ENCODE assay signal across 20 cellular contexts in the genomic region with DNA sequence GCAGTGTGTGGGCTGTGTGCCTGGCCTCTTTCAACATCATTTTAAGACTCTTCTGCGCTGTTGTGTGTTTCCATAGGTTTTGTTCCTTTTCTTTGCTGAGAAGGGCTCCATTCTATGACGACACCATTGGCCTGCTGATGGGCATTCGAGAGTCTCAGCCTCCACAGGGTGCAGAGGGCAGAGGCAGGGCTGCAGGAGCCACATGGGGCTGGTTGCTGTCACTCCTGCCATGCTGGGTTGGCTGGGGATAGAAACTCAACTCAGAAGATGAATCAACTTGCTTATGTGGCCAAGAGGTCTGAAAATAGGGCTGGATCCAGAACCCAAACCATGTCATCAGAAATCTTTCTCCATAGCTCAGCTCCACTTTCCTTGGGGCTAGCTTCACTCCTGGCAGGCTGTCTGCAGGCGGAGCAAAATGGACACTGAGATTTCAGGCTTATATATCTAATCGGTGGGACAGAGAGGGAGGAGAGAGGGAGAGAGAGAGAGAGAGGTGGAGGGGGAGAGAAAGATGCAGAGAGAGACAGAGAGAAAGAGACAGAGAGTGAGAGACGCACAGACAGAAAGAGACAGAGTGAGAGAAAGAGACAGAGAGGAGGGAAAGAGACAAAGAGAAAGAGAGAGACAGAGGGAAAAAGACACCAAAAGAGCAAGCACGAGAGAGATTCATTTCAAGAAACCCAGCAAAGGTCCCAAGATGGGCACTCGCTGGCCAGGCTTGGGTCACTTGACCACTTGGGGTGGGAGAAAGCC.
A peak's percentile ranks its signal among the peaks of the same experiment; 100 is the strongest.
DNase-seq lines count a peak whose midpoint lies in the region; ATAC-seq, FAIRE-seq and TF ChIP-seq lines count a peak whose summit lies in the region.
"Had no signal": no experiment of that assay in that cellular context is flagged by ENCODE, and none has a peak within 500 bp of the region (broad histone marks: within the 10 kb centered on the region; RNA-seq: fewer than 3 reads in every experiment).

No MANE protein-coding gene starts in this region.

- CTCF ChIA-PET in HEK293 (lab: Yijun Ruan, JAX): no interaction called here

- peaks cover 16% of the 10 kb centered on the region for H3K27me3 Mint-ChIP-seq in glutamatergic neuron (ENCODE audit: unreplicated experiment)

- peaks cover 6% of the 10 kb centered on the region for H3K36me3 Mint-ChIP-seq in glutamatergic neuron (ENCODE audit: unreplicated experiment)

- H3K9me3 ChIP-seq in HEK293 (ENCODE audit: control insufficient read depth, insufficient read depth, low read depth, low read length): no peaks in the 10 kb centered on the region
- H3K9me3 ChIP-seq in gastrocnemius medialis: no peaks in the 10 kb centered on the region
- H3K9me3 ChIP-seq in kidney (ENCODE audit: control insufficient read depth in 1 of 2, low read length in 2 of 2): no peaks in the 10 kb centered on the region
- H3K9me3 ChIP-seq: A549, Caco-2 had no signal

- H3K9me3 Mint-ChIP-seq in glutamatergic neuron (ENCODE audit: unreplicated experiment): peaks cover 14% of the 10 kb centered on the region
- H3K9me3 Mint-ChIP-seq: HFFc6 had no signal

- FAIRE-seq in HTR-8/SVneo (lab: Jason Lieb, UNC): peak; percentile 46
- FAIRE-seq in kidney (lab: Jason Lieb, UNC): no peak
- FAIRE-seq: A549, D721Med, G401.6, GM12891, GM19239, H54 had no signal

- ATAC-seq in gastrocnemius medialis: peak; percentile 49 to 69
- no peak for ATAC-seq in HG02798 (IDR thresholded peaks at IDR 0.05; ENCODE audit: poor library complexity, unreplicated experiment)
- ATAC-seq in GM21786 (IDR thresholded peaks at IDR 0.05; ENCODE audit: unreplicated experiment): no peak
- ATAC-seq: A549, GM23338 had no signal

- no peak overlapping the region for H3K27ac Mint-ChIP-seq in glutamatergic neuron (ENCODE audit: unreplicated experiment)
- H3K27ac Mint-ChIP-seq: CD4-positive, alpha-beta T cell; GM23338; HFFc6 had no signal

- no peak for TF ChIP-seq POLR2A in gastrocnemius medialis (IDR thresholded peaks at IDR 0.05)

- H3K4me3 Mint-ChIP-seq in glutamatergic neuron (ENCODE audit: unreplicated experiment): peak overlapping the region; percentile 3
- H3K4me3 Mint-ChIP-seq: CD4-positive, alpha-beta T cell; GM23338; HFFc6 had no signal

- H3K27me3 ChIP-seq in gastrocnemius medialis: no peaks in the 10 kb centered on the region

- H3K4me1 Mint-ChIP-seq in glutamatergic neuron (ENCODE audit: low read depth, unreplicated experiment): peaks cover 9% of the 10 kb centered on the region

- DNase-seq in HTR-8/SVneo (ENCODE audit: insufficient read length, low spot score) (no peak), glutamatergic neuron (no peak), gastrocnemius medialis (no peak), kidney (no peak)
- DNase-seq: AML-193; Caco-2; CD4-positive, alpha-beta T cell; HCEC 1CT; HFFc6 had no signal

- no peak overlapping the region for H3K27ac ChIP-seq in HEK293 (ENCODE audit: extremely low read depth, low read depth, low read length)
- H3K27ac ChIP-seq in gastrocnemius medialis: peak overlapping the region; percentile 15 to 98 (median 37)
- H3K27ac ChIP-seq in kidney (ENCODE audit: low read depth in 2 of 2, low read length in 2 of 2): no peak overlapping the region
- H3K27ac ChIP-seq: A549, C4-2B had no signal

- H3K4me3 ChIP-seq in HEK293 (ENCODE audit: low read depth, low read length) (no peak overlapping the region), gastrocnemius medialis (no peak overlapping the region), kidney (ENCODE audit: low read length in 2 of 2) (no peak overlapping the region)
- H3K4me3 ChIP-seq: A549, GM23338 had no signal

- TF ChIP-seq CTCF in HEK293 (tag by site-specific recombination; IDR thresholded peaks at IDR 0.05): no peak
- no peak for TF ChIP-seq CTCF in glutamatergic neuron (IDR thresholded peaks at IDR 0.05; ENCODE audit: partially characterized antibody, unreplicated experiment)
- TF ChIP-seq CTCF in gastrocnemius medialis (IDR thresholded peaks at IDR 0.05 in 4 of 5, conservative IDR thresholded peaks at IDR 0.05 in 1 of 5): no peak
- TF ChIP-seq CTCF in kidney (IDR thresholded peaks at IDR 0.05; ENCODE audit: borderline replicate concordance, extremely low read depth, insufficient read depth): no peak

- H3K4me1 ChIP-seq in HEK293 (ENCODE audit: control insufficient read depth, insufficient read depth, low read length) (no peaks in the 10 kb centered on the region), gastrocnemius medialis (no peaks in the 10 kb centered on the region), kidney (ENCODE audit: control insufficient read depth in 1 of 2, insufficient read depth in 1 of 2, low read depth in 1 of 2, low read length in 2 of 2) (no peaks in the 10 kb centered on the region)
- H3K4me1 ChIP-seq: A549, Caco-2 had no signal

- in situ Hi-C loops in gastrocnemius medialis (cut with MboI; ENCODE audit: low sequenced_read_pairs in 4 of 4): loop anchor here in 1 of 4 donors (10.0 kb wide), 1 partner anchor 69 kb away; no protein-coding TSS in a partner anchor

- POLR2A ChIA-PET in HEK293 (lab: Yijun Ruan, JAX): no interaction called here

- intact Hi-C loops in gastrocnemius medialis (cut with DNase I; ENCODE audit: low total_unique reads) (no loop called here), kidney (cut with DNase I) (no loop called here)

- no peak overlapping the region for H3K9ac ChIP-seq in kidney (ENCODE audit: low read length in 2 of 2)

- H3K36me3 ChIP-seq in HEK293 (ENCODE audit: control insufficient read depth in 2 of 2, insufficient read depth in 1 of 2, low read length in 2 of 2) (no peaks in the 10 kb centered on the region), gastrocnemius medialis (no peaks in the 10 kb centered on the region), kidney (ENCODE audit: control insufficient read depth in 1 of 2, insufficient read depth in 2 of 2, low read length in 2 of 2) (no peaks in the 10 kb centered on the region)

TF ChIP-seq in HEK293, 187 proteins besides CTCF, POLR2A, EP300 and RAD21:
- TF ChIP-seq ZNF529 (tag by site-specific recombination; IDR thresholded peaks at IDR 0.05; ENCODE audit: insufficient replicate concordance) (no peak), PRDM1 (tag by site-specific recombination; IDR thresholded peaks at IDR 0.05) (peak; percentile 41; the same call in 1 of the 2 replicates), ZIC2 (tag by site-specific recombination; IDR thresholded peaks at IDR 0.05) (peak; percentile 53)
TF ChIP-seq in HEK293: peak in this region for 2.

Comparison
In these comparisons a context has a peak if more than half of its experiments do, and no peak if none do; other contexts are left out.
1. H3K27ac ChIP-seq: peak in gastrocnemius medialis (4 of 4); none in HEK293 (single experiment) and kidney (0 of 2).
2. ATAC-seq: peak in gastrocnemius medialis (2 of 2); none in HG02798 (single experiment) and GM21786 (single experiment).